14 cellular contexts compared by ENCODE assay signal in the genomic region with DNA sequence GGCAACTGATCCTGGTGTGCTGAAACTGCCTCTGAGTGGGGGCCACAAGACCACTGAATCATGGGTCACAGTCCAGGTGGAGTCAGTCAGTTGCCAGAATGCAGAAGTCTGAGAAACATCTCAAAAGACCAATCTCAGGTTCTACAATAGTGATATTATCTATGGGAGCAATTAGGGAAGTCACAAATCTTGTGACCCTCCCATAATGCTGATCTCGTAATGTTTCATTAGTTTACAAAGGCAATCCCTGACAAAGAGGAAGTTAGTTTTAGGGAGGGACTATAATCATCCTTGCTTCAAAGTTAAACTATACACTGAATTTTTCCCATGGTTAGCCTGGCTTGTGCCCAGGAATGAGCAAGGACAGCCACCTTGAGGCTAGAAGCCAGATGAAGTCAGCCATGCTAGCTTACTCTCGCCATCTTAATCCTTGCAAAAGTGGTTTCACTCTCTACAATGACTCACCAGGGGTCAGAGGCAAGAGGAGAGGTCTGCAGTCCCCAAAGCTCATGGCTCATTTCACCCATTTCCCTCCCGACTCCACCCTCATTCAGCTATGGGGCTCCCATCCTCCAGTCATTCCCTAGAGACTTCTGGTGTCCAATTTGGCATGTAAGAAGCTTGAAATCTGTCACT. TPM values are rescaled to one million over a fixed set of nuclear protein-coding genes. Genes with fewer than 3 reads are reported as not detected.
A peak's percentile ranks its signal among the peaks of the same experiment; 100 is the strongest.
DNase-seq lines count a peak whose midpoint lies in the region; ATAC-seq lines count a peak whose summit lies in the region.
"Had no signal": no experiment of that assay in that cellular context is flagged by ENCODE, and none has a peak within 500 bp of the region (broad histone marks: within the 10 kb centered on the region; RNA-seq: fewer than 3 reads in every experiment).

No MANE protein-coding gene starts in this region.

- no peaks in the 10 kb centered on the region for H3K9me3 Mint-ChIP-seq in T-helper 1 cell treated with Interleukin-12 subunit alpha and Interleukin-12 subunit beta and Interleukin-4 antibody, amounts not matched to agents 30 μg/mL and 1 μg/mL, for 36 hours
- H3K9me3 Mint-ChIP-seq in activated T-helper 17 cell treated with anti-CD3 and anti-CD28 coated beads, Interleukin-2, amount 50 U/mL, for 72 hours, result no peaks in the 10 kb centered on the region
- peaks cover 0 to 4% (median 0%) of the 10 kb centered on the region in 11 donors for H3K9me3 Mint-ChIP-seq in naive thymus-derived CD4-positive, alpha-beta T cell
- H3K9me3 Mint-ChIP-seq in CD8-positive, alpha-beta memory T cell, result no peaks in the 10 kb centered on the region

- H3K4me3 ChIP-seq in naive thymus-derived CD4-positive, alpha-beta T cell (ENCODE audit: low read length), result no peak overlapping the region
- H3K4me3 ChIP-seq in CD8-positive, alpha-beta memory T cell (ENCODE audit: low read length), result no peak overlapping the region
- H3K4me3 ChIP-seq: dorsolateral prefrontal cortex, testis had no signal

- H3K4me1 Mint-ChIP-seq in T-helper 1 cell treated with Interleukin-12 subunit alpha and Interleukin-12 subunit beta and Interleukin-4 antibody, amounts not matched to agents 30 μg/mL and 1 μg/mL, for 36 hours (ENCODE audit: low read depth), result peaks cover 34% of the 10 kb centered on the region
- peaks cover 5% of the 10 kb centered on the region for H3K4me1 Mint-ChIP-seq in activated T-helper 17 cell treated with anti-CD3 and anti-CD28 coated beads, Interleukin-2, amount 50 U/mL, for 72 hours
- peaks cover 0 to 34% (median 29%) of the 10 kb centered on the region in 7 donors for H3K4me1 Mint-ChIP-seq in naive thymus-derived CD4-positive, alpha-beta T cell
- H3K4me1 Mint-ChIP-seq in CD8-positive, alpha-beta memory T cell, result peaks cover 0 to 4% (median 4%) of the 10 kb centered on the region in 3 donors
- H3K4me1 Mint-ChIP-seq: mesothelial cell of epicardium had no signal

- no peaks in the 10 kb centered on the region for H3K4me1 ChIP-seq in naive thymus-derived CD4-positive, alpha-beta T cell (ENCODE audit: control insufficient read depth in 2 of 2, insufficient read depth in 2 of 2, low read length in 2 of 2)
- no peaks in the 10 kb centered on the region for H3K4me1 ChIP-seq in CD8-positive, alpha-beta memory T cell (ENCODE audit: insufficient read depth, low read length)
- H3K4me1 ChIP-seq: testis had no signal

- H3K27ac Mint-ChIP-seq in T-helper 1 cell treated with Interleukin-12 subunit alpha and Interleukin-12 subunit beta and Interleukin-4 antibody, amounts not matched to agents 30 μg/mL and 1 μg/mL, for 36 hours, result peak overlapping the region; percentile 46
- H3K27ac Mint-ChIP-seq in activated T-helper 17 cell treated with anti-CD3 and anti-CD28 coated beads, Interleukin-2, amount 50 U/mL, for 72 hours, result peak overlapping the region; percentile 59
- H3K27ac Mint-ChIP-seq in naive thymus-derived CD4-positive, alpha-beta T cell, result peak overlapping the region in 3 of 9 donors; percentile 33 to 44 (median 40)
- H3K27ac Mint-ChIP-seq in CD8-positive, alpha-beta memory T cell, result peak overlapping the region in 1 of 8 donors; percentile 8
- H3K27ac Mint-ChIP-seq: mesothelial cell of epicardium had no signal

- no peak overlapping the region for H3K4me3 Mint-ChIP-seq in T-helper 1 cell treated with Interleukin-12 subunit alpha and Interleukin-12 subunit beta and Interleukin-4 antibody, amounts not matched to agents 30 μg/mL and 1 μg/mL, for 36 hours
- H3K4me3 Mint-ChIP-seq in activated T-helper 17 cell treated with anti-CD3 and anti-CD28 coated beads, Interleukin-2, amount 50 U/mL, for 72 hours, result no peak overlapping the region
- no peak overlapping the region for H3K4me3 Mint-ChIP-seq in naive thymus-derived CD4-positive, alpha-beta T cell
- H3K4me3 Mint-ChIP-seq in CD8-positive, alpha-beta memory T cell, result no peak overlapping the region
- H3K4me3 Mint-ChIP-seq: mesothelial cell of epicardium had no signal

- H3K36me3 ChIP-seq in naive thymus-derived CD4-positive, alpha-beta T cell (ENCODE audit: control insufficient read depth in 2 of 3, insufficient read depth in 3 of 3, low read length in 3 of 3), result no peaks in the 10 kb centered on the region
- no peaks in the 10 kb centered on the region for H3K36me3 ChIP-seq in CD8-positive, alpha-beta memory T cell (ENCODE audit: insufficient read depth, low read length)

- POLR2A ChIA-PET in naive thymus-derived CD4-positive, alpha-beta T cell (lab: Charles Lee), result no interaction called here
- POLR2A ChIA-PET in CD8-positive, alpha-beta memory T cell (lab: Charles Lee), result no interaction called here

- H3K27me3 ChIP-seq in naive thymus-derived CD4-positive, alpha-beta T cell (ENCODE audit: control insufficient read depth in 2 of 2, insufficient read depth in 2 of 2, low read length in 2 of 2), result no peaks in the 10 kb centered on the region
- H3K27me3 ChIP-seq in CD8-positive, alpha-beta memory T cell (ENCODE audit: insufficient read depth, low read length, poor library complexity, severe bottlenecking), result no peaks in the 10 kb centered on the region
- H3K27me3 ChIP-seq: testis had no signal

- H3K27ac ChIP-seq in naive thymus-derived CD4-positive, alpha-beta T cell (ENCODE audit: low read depth, low read length), result no peak overlapping the region
- no peak overlapping the region for H3K27ac ChIP-seq in CD8-positive, alpha-beta memory T cell (ENCODE audit: low read depth, low read length)
- H3K27ac ChIP-seq: dorsolateral prefrontal cortex, KMS-11, testis had no signal

- intact Hi-C loops in naive thymus-derived CD4-positive, alpha-beta T cell (cut with micrococcal nuclease), result no loop called here

- no peaks in the 10 kb centered on the region for H3K27me3 Mint-ChIP-seq in T-helper 1 cell treated with Interleukin-12 subunit alpha and Interleukin-12 subunit beta and Interleukin-4 antibody, amounts not matched to agents 30 μg/mL and 1 μg/mL, for 36 hours (ENCODE audit: low read depth)
- no peaks in the 10 kb centered on the region for H3K27me3 Mint-ChIP-seq in activated T-helper 17 cell treated with anti-CD3 and anti-CD28 coated beads, Interleukin-2, amount 50 U/mL, for 72 hours
- peaks cover 0 to 15% (median 4%) of the 10 kb centered on the region in 5 donors for H3K27me3 Mint-ChIP-seq in naive thymus-derived CD4-positive, alpha-beta T cell
- H3K27me3 Mint-ChIP-seq in CD8-positive, alpha-beta memory T cell, result peaks cover 3 to 13% of the 10 kb centered on the region in 2 donors

- CTCF ChIA-PET in naive thymus-derived CD4-positive, alpha-beta T cell (lab: Charles Lee), result interaction anchor here (0.5 to 1.6 kb wide), 4 partner anchors 8 to 49 kb away, joined by 3 to 6 read pairs (median 4); no protein-coding TSS in a partner anchor
- CTCF ChIA-PET in CD8-positive, alpha-beta memory T cell (lab: Charles Lee), result interaction anchor here (1.1 to 2.7 kb wide), 2 partner anchors 8 to 50 kb away, joined by 3 to 10 read pairs; no protein-coding TSS in a partner anchor

- DNase-seq in T-helper 1 cell (no peak), MV-4-11 (lab: John Stamatoyannopoulos, UW) (peak; percentile 92), epidermal melanocyte (ENCODE audit: insufficient read length, low spot score) (no peak), NCI-H1092 treated with DMSO at 0.1 percent for 48 hours (lab: John Stamatoyannopoulos, UW) (no peak)
- no peak for DNase-seq in naive thymus-derived CD4-positive, alpha-beta T cell
- no peak for DNase-seq in CD8-positive, alpha-beta memory T cell
- DNase-seq: amygdala, dorsolateral prefrontal cortex, NCI-H510A treated with DMSO at 0.1 percent for 48 hours, testis had no signal

- no peaks in the 10 kb centered on the region for H3K9me3 ChIP-seq in naive thymus-derived CD4-positive, alpha-beta T cell (ENCODE audit: control insufficient read depth in 2 of 3, low read length in 3 of 3)
- H3K9me3 ChIP-seq in CD8-positive, alpha-beta memory T cell (ENCODE audit: low read length), result no peaks in the 10 kb centered on the region
- H3K9me3 ChIP-seq: testis had no signal

- no peak for ATAC-seq in activated T-helper 17 cell treated with anti-CD3 and anti-CD28 coated beads, Interleukin-2, amount 50 U/mL, for 72 hours (replicated peaks)
- peak; percentile 73 for ATAC-seq in naive thymus-derived CD4-positive, alpha-beta T cell

- no peaks in the 10 kb centered on the region for H3K36me3 Mint-ChIP-seq in T-helper 1 cell treated with Interleukin-12 subunit alpha and Interleukin-12 subunit beta and Interleukin-4 antibody, amounts not matched to agents 30 μg/mL and 1 μg/mL, for 36 hours (ENCODE audit: low read depth)
- no peaks in the 10 kb centered on the region for H3K36me3 Mint-ChIP-seq in activated T-helper 17 cell treated with anti-CD3 and anti-CD28 coated beads, Interleukin-2, amount 50 U/mL, for 72 hours (ENCODE audit: low read depth)
- H3K36me3 Mint-ChIP-seq in naive thymus-derived CD4-positive, alpha-beta T cell, result peaks cover 0 to 4% (median 0%) of the 10 kb centered on the region in 5 donors
- no peaks in the 10 kb centered on the region for H3K36me3 Mint-ChIP-seq in CD8-positive, alpha-beta memory T cell
- H3K36me3 Mint-ChIP-seq: mesothelial cell of epicardium had no signal

RNA-seq across cellular contexts. Expression of a gene that starts 5.4 kb away (rescaled TPM):
- total RNA-seq in activated T-helper 17 cell treated with anti-CD3 and anti-CD28 coated beads, Interleukin-2, amount 50 U/mL, for 72 hours, result not detected
- total RNA-seq in naive thymus-derived CD4-positive, alpha-beta T cell, result 1 to 10 TPM in 1 of 5 experiments, under 1 TPM in 1, not detected in 3; 0.42 to 4.7 TPM
- not detected for polyA plus RNA-seq in naive thymus-derived CD4-positive, alpha-beta T cell
- total RNA-seq in CD8-positive, alpha-beta memory T cell, result not detected
- not detected for polyA plus RNA-seq in CD8-positive, alpha-beta memory T cell
- total RNA-seq: mesothelial cell of epicardium, testis had no signal

RNA-seq across cellular contexts. Expression of a gene that starts 42.7 kb away (rescaled TPM):
- total RNA-seq in activated T-helper 17 cell treated with anti-CD3 and anti-CD28 coated beads, Interleukin-2, amount 50 U/mL, for 72 hours, result not detected
- total RNA-seq in naive thymus-derived CD4-positive, alpha-beta T cell, result not detected
- polyA plus RNA-seq in naive thymus-derived CD4-positive, alpha-beta T cell, result not detected
- not detected for total RNA-seq in CD8-positive, alpha-beta memory T cell
- not detected for polyA plus RNA-seq in CD8-positive, alpha-beta memory T cell
- total RNA-seq: dorsolateral prefrontal cortex, mesothelial cell of epicardium had no signal

RNA-seq across cellular contexts. Expression of a gene that starts 43.0 kb away (rescaled TPM):
- total RNA-seq in activated T-helper 17 cell treated with anti-CD3 and anti-CD28 coated beads, Interleukin-2, amount 50 U/mL, for 72 hours, result not detected
- under 1 TPM in 1 of 5 experiments, not detected in 4; 0.12 TPM for total RNA-seq in naive thymus-derived CD4-positive, alpha-beta T cell
- not detected for polyA plus RNA-seq in naive thymus-derived CD4-positive, alpha-beta T cell
- not detected for total RNA-seq in CD8-positive, alpha-beta memory T cell
- polyA plus RNA-seq in CD8-positive, alpha-beta memory T cell, result not detected
- total RNA-seq: dorsolateral prefrontal cortex, mesothelial cell of epicardium had no signal

RNA-seq across cellular contexts. Expression of a gene that starts 46.5 kb away (rescaled TPM):
- total RNA-seq in activated T-helper 17 cell treated with anti-CD3 and anti-CD28 coated beads, Interleukin-2, amount 50 U/mL, for 72 hours, result not detected
- under 1 TPM in 1 of 5 experiments, not detected in 4; 0.15 TPM for total RNA-seq in naive thymus-derived CD4-positive, alpha-beta T cell
- not detected for polyA plus RNA-seq in naive thymus-derived CD4-positive, alpha-beta T cell
- total RNA-seq in CD8-positive, alpha-beta memory T cell, result not detected
- not detected for polyA plus RNA-seq in CD8-positive, alpha-beta memory T cell
- total RNA-seq: mesothelial cell of epicardium had no signal

RNA-seq across cellular contexts. Expression of a gene that starts 58.3 kb away (rescaled TPM):
- 1,000 to 10,000 TPM; 3,531 to 4,049 TPM for total RNA-seq in activated T-helper 17 cell treated with anti-CD3 and anti-CD28 coated beads, Interleukin-2, amount 50 U/mL, for 72 hours
- total RNA-seq in naive thymus-derived CD4-positive, alpha-beta T cell, result 1,000 to 10,000 TPM; 2,739 to 3,712 (median 3,396) TPM
- 1,000 to 10,000 TPM; 6,645 to 7,822 TPM for polyA plus RNA-seq in naive thymus-derived CD4-positive, alpha-beta T cell
- 1,000 to 10,000 TPM; 3,036 to 3,142 TPM for total RNA-seq in CD8-positive, alpha-beta memory T cell
- polyA plus RNA-seq in CD8-positive, alpha-beta memory T cell, result 6,195 TPM
